ENCODE assay signal across 8 cellular contexts in genomic region chr1:158285756-158286241, GRCh38. TPM values are rescaled to one million over a fixed set of nuclear protein-coding genes. Genes with fewer than 3 reads are reported as not detected.
DNase-seq lines count a peak whose midpoint lies in the region; ATAC-seq, FAIRE-seq and TF ChIP-seq lines count a peak whose summit lies in the region.
"Had no signal": no experiment of that assay in that cellular context is flagged by ENCODE, and none has a peak within 500 bp of the region (broad histone marks: within the 10 kb centered on the region; RNA-seq: fewer than 3 reads in every experiment).

No MANE protein-coding gene starts in this region.

- RAD21 ChIA-PET in GM12878 (lab: Charles Lee; ENCODE audit: unreplicated experiment) = interaction anchor here (1.0 to 5.1 kb wide), 10 partner anchors 12 to 923 kb away, joined by 3 to 29 read pairs (median 10); partner anchors contain the start of gene AIM2

- peak overlapping the region; percentile 68 for H2AFZ ChIP-seq in GM12878 (ENCODE audit: control insufficient read depth, low read depth, low read length)

- peak; percentile 31; the same call in 1 of the 2 replicates for TF ChIP-seq POLR2A in GM12878 (IDR thresholded peaks at IDR 0.05; ENCODE audit: low read depth, low read length)

- TF ChIP-seq RAD21 in GM12878 (IDR thresholded peaks at IDR 0.05; ENCODE audit: insufficient read depth, low read depth, low read length) = no peak

- no peaks in the 10 kb centered on the region for H3K79me2 ChIP-seq in GM12878 (ENCODE audit: control insufficient read depth, insufficient read depth, low read length)

- TF ChIP-seq CTCF in GM12878 (IDR thresholded peaks at IDR 0.05 in 2 of 3, conservative IDR thresholded peaks at IDR 0.05 in 1 of 3; ENCODE audit: control insufficient read depth in 2 of 3, extremely low read depth in 1 of 3, insufficient read depth in 1 of 3, low read depth in 3 of 3, low read length in 3 of 3) (no peak), psoas muscle (IDR thresholded peaks at IDR 0.05) (no peak)

- peaks cover 57% of the 10 kb centered on the region for H3K4me1 ChIP-seq in GM12878 (ENCODE audit: control insufficient read depth, insufficient read depth, low read length)
- H3K4me1 ChIP-seq in psoas muscle = no peaks in the 10 kb centered on the region

- in situ Hi-C loops in GM12878 (cut with MboI) = loop anchor here (10.0 kb wide), 2 partner anchors 719 to 779 kb away; partner anchors contain the start of gene IFI16

- H3K9me3 ChIP-seq in KOPT-K1 (ENCODE audit: insufficient read depth, low read length, poor library complexity, severe bottlenecking) = peaks cover 7% of the 10 kb centered on the region
- peaks cover 2% of the 10 kb centered on the region; the same call in 1 of the 3 replicates for H3K9me3 ChIP-seq in GM12878 (replicated peaks; ENCODE audit: control insufficient read depth, insufficient read depth, low read length)
- H3K9me3 ChIP-seq in psoas muscle = no peaks in the 10 kb centered on the region

- SMC1A ChIA-PET in GM12878 (lab: Charles Lee; ENCODE audit: uncharacterized antibody, unreplicated experiment) = interaction anchor here (0.6 to 4.1 kb wide), 14 partner anchors 12 to 791 kb away, joined by 3 to 31 read pairs (median 4); partner anchors contain the start of gene AIM2

- WGBS in GM12878 (ENCODE audit: insufficient coverage, insufficient replicate concordance, low lambda C conversion rate, missing lambda C conversion rate) = 2% methylated on average over 7 of the region's 7 CpGs
- 43 to 49% (median 48%) methylated on average over 7 of the region's 7 CpGs for WGBS in psoas muscle, 3 donors

- CTCF ChIA-PET in GM12878 (lab: Yijun Ruan, JAX) (interaction anchor here (2.9 to 4.2 kb wide), 3 partner anchors 44 to 82 kb away, joined by 14 to 17 read pairs (median 16); no protein-coding TSS in a partner anchor), HEK293T (lab: Yijun Ruan, JAX) (no interaction called here)

- peak overlapping the region; percentile 96 for H3K4me2 ChIP-seq in GM12878 (ENCODE audit: control insufficient read depth, insufficient read depth)

- H4K20me1 ChIP-seq in GM12878 (ENCODE audit: control insufficient read depth, insufficient read depth) = no peaks in the 10 kb centered on the region

- H3K27me3 ChIP-seq in GM12878 (replicated peaks in 1 of 2; ENCODE audit: control insufficient read depth in 2 of 2, insufficient read depth in 2 of 2, low read length in 1 of 2) (no peaks in the 10 kb centered on the region), psoas muscle (ENCODE audit: insufficient read depth in 3 of 3, low read length in 2 of 3) (no peaks in the 10 kb centered on the region)

- ATAC-seq in GM18520 (IDR thresholded peaks at IDR 0.05; ENCODE audit: unreplicated experiment) = peak; percentile 27
- peak; percentile 76 for ATAC-seq in GM21723 (IDR thresholded peaks at IDR 0.05; ENCODE audit: unreplicated experiment)
- peak; percentile 75 for ATAC-seq in GM12878
- peak in 3 of 4 donors; percentile 35 to 45 (median 37) for ATAC-seq in psoas muscle

- DNase-seq in GM12878 (ENCODE audit: low read depth, low spot score) = peak; percentile 79
- peak; percentile 20 to 54 for DNase-seq in psoas muscle
- DNase-seq in DMS79 treated with DMSO at 0.1 percent for 48 hours (lab: John Stamatoyannopoulos, UW) = no peak
- DNase-seq in HEK293T (ENCODE audit: extremely low spot score) = no peak

- H3K4me3 ChIP-seq in GM12878 (no peak overlapping the region), psoas muscle (no peak overlapping the region)

- peak overlapping the region; percentile 89 for H3K27ac ChIP-seq in KOPT-K1 (ENCODE audit: low read depth, low read length, poor library complexity, severe bottlenecking)
- H3K27ac ChIP-seq in GM12878 (ENCODE audit: control insufficient read depth, insufficient read depth) = peak overlapping the region; percentile 88
- H3K27ac ChIP-seq in psoas muscle = no peak overlapping the region

- FAIRE-seq in GM12878 (lab: Jason Lieb, UNC) = peak; percentile 44
- FAIRE-seq: TTC549 had no signal

- no TSS peak for BruUV-seq in GM12878 (replicated peaks; lab: Mats Ljungman, UMichigan)

- H3K9ac ChIP-seq in GM12878 (ENCODE audit: control insufficient read depth, insufficient read depth, low read length) = peak overlapping the region; percentile 31; the same call in 1 of the 2 replicates

- POLR2A ChIA-PET in GM12878 (lab: Charles Lee) (interaction anchor here (0.5 to 1.2 kb wide), 3 partner anchors 38 to 838 kb away, joined by 3 read pairs; partner anchors contain the start of gene AIM2), HEK293T (lab: Yijun Ruan, JAX) (no interaction called here)

- H3K36me3 ChIP-seq in KOPT-K1 (ENCODE audit: insufficient read depth, low read length) = no peaks in the 10 kb centered on the region
- H3K36me3 ChIP-seq in GM12878 (ENCODE audit: control insufficient read depth in 2 of 2, insufficient read depth in 2 of 2, low read length in 1 of 2) = no peaks in the 10 kb centered on the region
- no peaks in the 10 kb centered on the region for H3K36me3 ChIP-seq in psoas muscle (ENCODE audit: insufficient read depth in 1 of 2, low read depth in 1 of 2)

- intact Hi-C loops in GM12878 (cut with micrococcal nuclease; ENCODE audit: unreplicated experiment) (loop anchor here (2.0 to 5.0 kb wide), 3 partner anchors 83 to 791 kb away; partner anchors contain the start of genes AIM2 and IFI16), psoas muscle (cut with DNase I) (no loop called here)

- peak; percentile 51 to 60; a peak in 1 of 4 replicates for TF ChIP-seq EP300 in GM12878 (IDR thresholded peaks at IDR 0.05; ENCODE audit: borderline replicate concordance in 1 of 2, control insufficient read depth in 1 of 2, low read depth in 2 of 2, low read length in 2 of 2)

TF ChIP-seq in GM12878, 131 proteins besides CTCF, POLR2A, EP300 and RAD21 (continues in another document):
- TF ChIP-seq MTA3 (IDR thresholded peaks at IDR 0.05; ENCODE audit: borderline replicate concordance, low read length) = no peak; the same call in 1 of the 2 replicates

TF ChIP-seq in HEK293T, 16 proteins besides CTCF, POLR2A, EP300 and RAD21 (continues in another document):
- TF ChIP-seq ZNF384 (IDR thresholded peaks at IDR 0.05) = no peak

RNA-seq across cellular contexts. Expression of gene CD1C, which starts 3.9 kb away (rescaled TPM):
- 4.2 and 4.8 TPM in 2 replicates for total RNA-seq in GM12878 (2013; cell fraction: nucleolus; rRNA removed)
- total RNA-seq in GM12878 (2014; rRNA removed) (7.2 and 7.8 TPM in 2 replicates), GM12878 (2014; rRNA removed; fragmentation: Illumina TruSeq; extraction: Trizol) (8.5 and 10.0 TPM in 2 replicates), GM12878 (2021) (6.0 and 8.4 TPM in 2 replicates), psoas muscle (under 1 TPM in 2 of 4 donors, not detected in 2; 0.26 to 0.47 TPM)
- 26.4 TPM for polyA plus RNA-seq in GM12878 (2011; ENCODE audit: low read depth)
- polyA plus RNA-seq in GM12878 (2011; rRNA removed) (1.1 and 1.6 TPM in 2 replicates), GM12878 (2014; fragmentation: Illumina TruSeq; extraction: Trizol) (12.8 TPM in 2 replicates), GM12878 (2014; fragmentation: Nextera tagmentation; extraction: Ambion mirVana) (10 to 100 TPM; 16.5 to 19.0 TPM), GM12878 (2014; rRNA removed) (10.2 and 10.5 TPM in 2 replicates), GM12878 (2016; fragmentation: Nextera tagmentation; extraction: Ambion mirVana) (1 to 10 TPM in 1 of 2 experiments, under 1 TPM in 1; 0.82 to 1.1 TPM), psoas muscle (under 1 TPM in 2 of 3 donors, not detected in 1; 0.06 to 0.09 TPM)
- polyA plus RNA-seq in GM12878 (2011; cell fraction: cytosol; rRNA removed) = 0.84 and 1.2 TPM in 2 replicates
- 0.44 and 0.76 TPM in 2 replicates for polyA plus RNA-seq in GM12878 (2011; cell fraction: nucleus; rRNA removed)
- polyA plus RNA-seq in GM12878 (2012) = 6.1 and 24.6 TPM in 2 replicates
- polyA minus RNA-seq in GM12878 (2011; rRNA and poly(A)+ RNA removed) = 0.73 and 0.88 TPM in 2 replicates
- not detected in 2 replicates for polyA minus RNA-seq in GM12878 (2011; cell fraction: cytosol; rRNA and poly(A)+ RNA removed)
- 0.24 TPM in 1 of 2 replicates, not detected in the other for polyA minus RNA-seq in GM12878 (2011; cell fraction: nucleus; rRNA and poly(A)+ RNA removed)

RNA-seq across cellular contexts. Expression of gene CD1A, which starts 31.6 kb away (rescaled TPM):
- not detected in 2 replicates for total RNA-seq in GM12878 (2013; cell fraction: nucleolus; rRNA removed)
- total RNA-seq in GM12878 (2014; rRNA removed) (0.49 and 0.56 TPM in 2 replicates), GM12878 (2014; rRNA removed; fragmentation: Illumina TruSeq; extraction: Trizol) (0.58 and 0.69 TPM in 2 replicates), GM12878 (2021) (0.48 and 0.85 TPM in 2 replicates), psoas muscle (not detected)
- polyA plus RNA-seq in GM12878 (2011; ENCODE audit: low read depth) = 0.20 TPM
- polyA plus RNA-seq in GM12878 (2011; rRNA removed) (0.26 and 0.39 TPM in 2 replicates), GM12878 (2014; fragmentation: Illumina TruSeq; extraction: Trizol) (1.0 and 1.1 TPM in 2 replicates), GM12878 (2014; fragmentation: Nextera tagmentation; extraction: Ambion mirVana) (under 1 TPM; 0.53 to 0.80 TPM), GM12878 (2014; rRNA removed) (0.40 and 0.63 TPM in 2 replicates), GM12878 (2016; fragmentation: Nextera tagmentation; extraction: Ambion mirVana) (under 1 TPM in 1 of 2 experiments, not detected in 1; 0.13 TPM), psoas muscle (not detected)
- 0.16 and 0.22 TPM in 2 replicates for polyA plus RNA-seq in GM12878 (2011; cell fraction: cytosol; rRNA removed)
- polyA plus RNA-seq in GM12878 (2011; cell fraction: nucleus; rRNA removed) = 0.09 and 0.19 TPM in 2 replicates
- 0.07 and 0.16 TPM in 2 replicates for polyA plus RNA-seq in GM12878 (2012)
- 0.10 and 0.22 TPM in 2 replicates for polyA minus RNA-seq in GM12878 (2011; rRNA and poly(A)+ RNA removed)
- not detected in 2 replicates for polyA minus RNA-seq in GM12878 (2011; cell fraction: cytosol; rRNA and poly(A)+ RNA removed)
- not detected in 2 replicates for polyA minus RNA-seq in GM12878 (2011; cell fraction: nucleus; rRNA and poly(A)+ RNA removed)

RNA-seq across cellular contexts. Expression of gene CD1B, which starts 45.5 kb away (rescaled TPM):
- not detected in 2 replicates for total RNA-seq in GM12878 (2013; cell fraction: nucleolus; rRNA removed)
- total RNA-seq in GM12878 (2014; rRNA removed) = not detected in 2 replicates
- not detected in 2 replicates for total RNA-seq in GM12878 (2014; rRNA removed; fragmentation: Illumina TruSeq; extraction: Trizol)
- not detected in 2 replicates for total RNA-seq in GM12878 (2021)
- polyA plus RNA-seq in GM12878 (2011; ENCODE audit: low read depth) = not detected
- not detected in 2 replicates for polyA plus RNA-seq in GM12878 (2011; rRNA removed)
- polyA plus RNA-seq in GM12878 (2011; cell fraction: cytosol; rRNA removed) = not detected in 2 replicates
- polyA plus RNA-seq in GM12878 (2011; cell fraction: nucleus; rRNA removed) = not detected in 2 replicates
- polyA plus RNA-seq in GM12878 (2012) = not detected in 2 replicates
- not detected in 2 replicates for polyA plus RNA-seq in GM12878 (2014; fragmentation: Illumina TruSeq; extraction: Trizol)
- not detected for polyA plus RNA-seq in GM12878 (2014; fragmentation: Nextera tagmentation; extraction: Ambion mirVana)
- polyA plus RNA-seq in GM12878 (2014; rRNA removed) = not detected in 2 replicates
- polyA plus RNA-seq in GM12878 (2016; fragmentation: Nextera tagmentation; extraction: Ambion mirVana) = not detected
- polyA minus RNA-seq in GM12878 (2011; rRNA and poly(A)+ RNA removed) = not detected in 2 replicates
- polyA minus RNA-seq in GM12878 (2011; cell fraction: cytosol; rRNA and poly(A)+ RNA removed) = not detected in 2 replicates
- not detected in 2 replicates for polyA minus RNA-seq in GM12878 (2011; cell fraction: nucleus; rRNA and poly(A)+ RNA removed)
- not detected for total RNA-seq in psoas muscle
- polyA plus RNA-seq in psoas muscle = under 1 TPM in 1 of 3 donors, not detected in 2; 0.03 TPM

Comparison
In these comparisons a context has a peak if more than half of its experiments do, and no peak if none do; other contexts are left out.
1. DNase-seq: peak in GM12878 (single experiment) and psoas muscle (2 of 2); none in DMS79 treated with DMSO at 0.1 percent for 48 hours (single experiment) and HEK293T (single experiment).
2. Peak in every context shown above with its lines, with median percentiles within 50 percentile points of each other: ATAC-seq.